Comparison of ENCODE assay signal across 1 cellular context in genomic region chrX:68508799-68509198, GRCh38.
TF ChIP-seq lines count a peak whose summit lies in the region.

No MANE protein-coding gene starts in this region.

TF ChIP-seq in H1, 55 proteins besides CTCF, POLR2A, EP300 and RAD21:
- TF ChIP-seq TCF12 (IDR thresholded peaks at IDR 0.05; ENCODE audit: low read depth, low read length) (no peak), JUND (IDR thresholded peaks at IDR 0.05; ENCODE audit: low read length) (no peak), SP4 (IDR thresholded peaks at IDR 0.05; ENCODE audit: low read length) (no peak), SP1 (IDR thresholded peaks at IDR 0.05; ENCODE audit: low read depth, low read length) (no peak), USF2 (IDR thresholded peaks at IDR 0.05; ENCODE audit: low read length) (no peak), JUN (IDR thresholded peaks at IDR 0.05; ENCODE audit: low read depth, low read length) (no peak), BRCA1 (IDR thresholded peaks at IDR 0.05; ENCODE audit: low read depth, low read length) (no peak), ASH2L (IDR thresholded peaks at IDR 0.05; ENCODE audit: low read length) (no peak), SIRT6 (IDR thresholded peaks at IDR 0.05; ENCODE audit: low read length) (no peak), CHD7 (IDR thresholded peaks at IDR 0.05; ENCODE audit: insufficient replicate concordance, low read length) (no peak), CHD2 (IDR thresholded peaks at IDR 0.05; ENCODE audit: low read length) (no peak), EGR1 (IDR thresholded peaks at IDR 0.05; ENCODE audit: borderline replicate concordance, low read depth, low read length) (no peak), RFX5 (IDR thresholded peaks at IDR 0.05; ENCODE audit: borderline replicate concordance, low read depth, low read length) (no peak)
- TF ChIP-seq, protein P1, sequence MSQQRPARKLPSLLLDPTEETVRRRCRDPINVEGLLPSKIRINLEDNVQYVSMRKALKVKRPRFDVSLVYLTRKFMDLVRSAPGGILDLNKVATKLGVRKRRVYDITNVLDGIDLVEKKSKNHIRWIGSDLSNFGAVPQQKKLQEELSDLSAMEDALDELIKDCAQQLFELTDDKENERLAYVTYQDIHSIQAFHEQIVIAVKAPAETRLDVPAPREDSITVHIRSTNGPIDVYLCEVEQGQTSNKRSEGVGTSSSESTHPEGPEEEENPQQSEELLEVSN (IDR thresholded peaks at IDR 0.05), result no peak
TF ChIP-seq in H1: peak in this region for 0.
